20 cellular contexts compared by ENCODE assay signal in genomic region chr21:46205121-46205520, GRCh38. TPM values are rescaled to one million over a fixed set of nuclear protein-coding genes. Genes with fewer than 3 reads are reported as not detected.
A peak's percentile ranks its signal among the peaks of the same experiment; 100 is the strongest.
DNase-seq lines count a peak whose midpoint lies in the region; ATAC-seq, FAIRE-seq and TF ChIP-seq lines count a peak whose summit lies in the region.
"Had no signal": no experiment of that assay in that cellular context is flagged by ENCODE, and none has a peak within 500 bp of the region (broad histone marks: within the 10 kb centered on the region; RNA-seq: fewer than 3 reads in every experiment).

No MANE protein-coding gene starts in this region.

- H3K9ac ChIP-seq in GM12878 (ENCODE audit: control insufficient read depth, insufficient read depth, low read length) = no peak overlapping the region

- SMC1A ChIA-PET in GM12878 (lab: Charles Lee; ENCODE audit: uncharacterized antibody, unreplicated experiment) = no interaction called here

- H2AFZ ChIP-seq in GM12878 (ENCODE audit: control insufficient read depth, low read depth, low read length) = no peak overlapping the region

- H3K4me2 ChIP-seq in GM12878 (ENCODE audit: control insufficient read depth, insufficient read depth) = no peak overlapping the region
- H3K4me2 ChIP-seq: A549 had no signal

- no peaks in the 10 kb centered on the region for H3K27me3 ChIP-seq in right cardiac atrium (ENCODE audit: control insufficient read depth, insufficient read depth)
- no peaks in the 10 kb centered on the region for H3K27me3 ChIP-seq in GM12878 (replicated peaks in 1 of 2; ENCODE audit: control insufficient read depth in 2 of 2, insufficient read depth in 2 of 2, low read length in 1 of 2)
- H3K27me3 ChIP-seq in right lobe of liver = no peaks in the 10 kb centered on the region
- H3K27me3 ChIP-seq in spleen (replicated peaks in 1 of 7) = no peaks in the 10 kb centered on the region
- H3K27me3 ChIP-seq in thyroid gland = no peaks in the 10 kb centered on the region

- no peak for TF ChIP-seq RAD21 in GM12878 (IDR thresholded peaks at IDR 0.05; ENCODE audit: insufficient read depth, low read depth, low read length)

- TSS peak; percentile 51 for BruUV-seq in GM12878 (replicated peaks; lab: Mats Ljungman, UMichigan)

- no peaks in the 10 kb centered on the region for H3K9me3 ChIP-seq in right cardiac atrium (ENCODE audit: control insufficient read depth, low read length)
- H3K9me3 ChIP-seq in GM12878 (replicated peaks; ENCODE audit: control insufficient read depth, insufficient read depth, low read length) = no peaks in the 10 kb centered on the region
- H3K9me3 ChIP-seq in right lobe of liver = no peaks in the 10 kb centered on the region
- no peaks in the 10 kb centered on the region for H3K9me3 ChIP-seq in spleen
- no peaks in the 10 kb centered on the region for H3K9me3 ChIP-seq in thyroid gland
- H3K9me3 ChIP-seq: A549 had no signal

- no peak overlapping the region for H3K27ac ChIP-seq in right cardiac atrium (ENCODE audit: low read length)
- H3K27ac ChIP-seq in GM12878 (ENCODE audit: control insufficient read depth, insufficient read depth) = no peak overlapping the region
- no peak overlapping the region for H3K27ac ChIP-seq in right lobe of liver
- H3K27ac ChIP-seq in spleen = no peak overlapping the region
- no peak overlapping the region for H3K27ac ChIP-seq in thyroid gland
- H3K27ac ChIP-seq: A549, C4-2B had no signal

- FAIRE-seq in GM12878 (lab: Jason Lieb, UNC) = no peak
- FAIRE-seq: A549 had no signal

- TF ChIP-seq POLR2A in GM12878 (IDR thresholded peaks at IDR 0.05; ENCODE audit: low read depth, low read length) (no peak), right lobe of liver (IDR thresholded peaks at IDR 0.05) (no peak), spleen (IDR thresholded peaks at IDR 0.05) (no peak), thyroid gland (IDR thresholded peaks at IDR 0.05) (no peak)

- no peaks in the 10 kb centered on the region for H3K79me2 ChIP-seq in GM12878 (ENCODE audit: control insufficient read depth, insufficient read depth, low read length)

- CTCF ChIA-PET in GM12878 (lab: Yijun Ruan, JAX) = no interaction called here

- TF ChIP-seq CTCF in GM12878 (IDR thresholded peaks at IDR 0.05 in 2 of 3, conservative IDR thresholded peaks at IDR 0.05 in 1 of 3; ENCODE audit: control insufficient read depth in 2 of 3, extremely low read depth in 1 of 3, insufficient read depth in 1 of 3, low read depth in 3 of 3, low read length in 3 of 3) (no peak), right lobe of liver (IDR thresholded peaks at IDR 0.05) (no peak), spleen (IDR thresholded peaks at IDR 0.05 in 8 of 11, conservative IDR thresholded peaks at IDR 0.05 in 3 of 11) (no peak), thyroid gland (IDR thresholded peaks at IDR 0.05) (no peak)

- 91% methylated on average over 16 of the region's 16 CpGs for WGBS in right cardiac atrium
- WGBS in GM12878 (ENCODE audit: insufficient coverage, insufficient replicate concordance, low lambda C conversion rate, missing lambda C conversion rate) = 93% methylated on average over 16 of the region's 16 CpGs
- WGBS in right lobe of liver (ENCODE audit: insufficient coverage, low coverage, low lambda C conversion rate, missing lambda C conversion rate) = 97% methylated on average over 10 of the region's 16 CpGs
- WGBS in spleen, 5 donors = 88 to 92% (median 92%) methylated on average over 16 of the region's 16 CpGs
- 86 to 96% methylated on average over 16 of the region's 16 CpGs for WGBS in thyroid gland, 2 donors

- H3K36me3 ChIP-seq in GM12878 (ENCODE audit: control insufficient read depth in 2 of 2, insufficient read depth in 2 of 2, low read length in 1 of 2) = peaks cover 3 to 7% of the 10 kb centered on the region in 2 experiments; a peak in 3 of 4 replicates
- H3K36me3 ChIP-seq in right lobe of liver = peaks cover 0 to 80% (median 14%) of the 10 kb centered on the region in 4 donors
- H3K36me3 ChIP-seq in spleen = peaks cover 0 to 83% (median 51%) of the 10 kb centered on the region in 6 donors
- peaks cover 9 to 20% of the 10 kb centered on the region in 2 donors for H3K36me3 ChIP-seq in thyroid gland

- in situ Hi-C loops in GM12878 (cut with MboI) = no loop called here

- intact Hi-C loops in Right ventricle myocardium superior (cut with DNase I) (no loop called here), right cardiac atrium (cut with DNase I) (no loop called here), GM12878 (cut with micrococcal nuclease; ENCODE audit: unreplicated experiment) (no loop called here), right lobe of liver (cut with DNase I) (no loop called here), spleen (cut with DNase I; ENCODE audit: low total_unique reads) (no loop called here), thyroid gland (cut with DNase I) (no loop called here)

- no peaks in the 10 kb centered on the region for H4K20me1 ChIP-seq in GM12878 (ENCODE audit: control insufficient read depth, insufficient read depth)

- POLR2A ChIA-PET in GM12878 (lab: Charles Lee) = no interaction called here

- no peaks in the 10 kb centered on the region for H3K4me1 ChIP-seq in right cardiac atrium (ENCODE audit: control insufficient read depth, insufficient read depth, low read length)
- no peaks in the 10 kb centered on the region for H3K4me1 ChIP-seq in GM12878 (ENCODE audit: control insufficient read depth, insufficient read depth, low read length)
- no peaks in the 10 kb centered on the region for H3K4me1 ChIP-seq in right lobe of liver
- no peaks in the 10 kb centered on the region for H3K4me1 ChIP-seq in spleen
- no peaks in the 10 kb centered on the region for H3K4me1 ChIP-seq in thyroid gland
- H3K4me1 ChIP-seq: A549 had no signal

- ATAC-seq in Right ventricle myocardium superior (ENCODE audit: poor library complexity) (no peak), right cardiac atrium (no peak), GM12878 (no peak), right lobe of liver (no peak), GM19328 (IDR thresholded peaks at IDR 0.05; ENCODE audit: unreplicated experiment) (no peak)
- ATAC-seq: A549, Panc1 had no signal

- no peak for TF ChIP-seq EP300 in GM12878 (IDR thresholded peaks at IDR 0.05; ENCODE audit: borderline replicate concordance in 1 of 2, control insufficient read depth in 1 of 2, low read depth in 2 of 2, low read length in 2 of 2)

- peak; percentile 10 for DNase-seq in Right ventricle myocardium superior
- DNase-seq in right cardiac atrium = no peak
- no peak for DNase-seq in GM12878 (ENCODE audit: low read depth, low spot score)
- peak in 2 of 3 donors; percentile 8 to 35 for DNase-seq in right lobe of liver
- peak; percentile 43 for DNase-seq in spleen
- no peak for DNase-seq in thyroid gland
- DNase-seq in NCI-H1105 (lab: John Stamatoyannopoulos, UW) = no peak
- DNase-seq: COR-L47, DMS153, EL, H9, Kasumi-1, NCI-H2029 treated with DMSO at 0.1 percent for 48 hours, NCI-H446 treated with DMSO at 0.1 percent for 48 hours, NCI-H774, SIG-M5 had no signal

- RAD21 ChIA-PET in GM12878 (lab: Charles Lee; ENCODE audit: unreplicated experiment) = no interaction called here

- H3K4me3 ChIP-seq in right cardiac atrium (ENCODE audit: low read length) (no peak overlapping the region), GM12878 (no peak overlapping the region), right lobe of liver (no peak overlapping the region), spleen (no peak overlapping the region), thyroid gland (replicated peaks in 1 of 3) (no peak overlapping the region)
- H3K4me3 ChIP-seq: A549 had no signal

RNA-seq across cellular contexts. Expression of gene SPATC1L, which starts 20.9 kb away (rescaled TPM):
- total RNA-seq in Right ventricle myocardium superior = 6.3 TPM
- total RNA-seq in right cardiac atrium = 10 to 100 TPM in 3 of 4 donors, 1 to 10 TPM in 1; 8.8 to 12.0 (median 11.6) TPM
- 10.3 TPM for polyA plus RNA-seq in right cardiac atrium
- 4.8 and 4.9 TPM in 2 replicates for total RNA-seq in GM12878 (2013; cell fraction: nucleolus; rRNA removed)
- 6.4 and 6.8 TPM in 2 replicates for total RNA-seq in GM12878 (2014; rRNA removed)
- 2.5 and 2.8 TPM in 2 replicates for total RNA-seq in GM12878 (2014; rRNA removed; fragmentation: Illumina TruSeq; extraction: Trizol)
- total RNA-seq in GM12878 (2021) = 9.5 and 11.2 TPM in 2 replicates
- 3.8 TPM for polyA plus RNA-seq in GM12878 (2011; ENCODE audit: low read depth)
- 0.72 and 1.4 TPM in 2 replicates for polyA plus RNA-seq in GM12878 (2011; rRNA removed)
- 4.3 and 4.6 TPM in 2 replicates for polyA plus RNA-seq in GM12878 (2011; cell fraction: cytosol; rRNA removed)
- polyA plus RNA-seq in GM12878 (2011; cell fraction: nucleus; rRNA removed) = 9.9 and 12.8 TPM in 2 replicates
- polyA plus RNA-seq in GM12878 (2012) = 14.3 and 20.3 TPM in 2 replicates
- 0.38 and 2.1 TPM in 2 replicates for polyA plus RNA-seq in GM12878 (2014; fragmentation: Illumina TruSeq; extraction: Trizol)
- not detected for polyA plus RNA-seq in GM12878 (2014; fragmentation: Nextera tagmentation; extraction: Ambion mirVana)
- polyA plus RNA-seq in GM12878 (2014; rRNA removed) = 5.9 and 7.2 TPM in 2 replicates
- polyA plus RNA-seq in GM12878 (2016; fragmentation: Nextera tagmentation; extraction: Ambion mirVana) = 10 to 100 TPM; 13.4 to 16.0 TPM
- 1.0 and 3.0 TPM in 2 replicates for polyA minus RNA-seq in GM12878 (2011; rRNA and poly(A)+ RNA removed)
- polyA minus RNA-seq in GM12878 (2011; cell fraction: cytosol; rRNA and poly(A)+ RNA removed) = 5.0 and 6.5 TPM in 2 replicates
- polyA minus RNA-seq in GM12878 (2011; cell fraction: nucleus; rRNA and poly(A)+ RNA removed) = 1.7 and 2.7 TPM in 2 replicates
- 1 to 10 TPM in 1 of 6 experiments, under 1 TPM in 3, not detected in 2; 0.31 to 1.7 (median 0.51) TPM for total RNA-seq in right lobe of liver
- total RNA-seq in spleen = 10 to 100 TPM in 2 of 7 donors, 1 to 10 TPM in 5; 4.4 to 10.5 (median 7.7) TPM
- 10 to 100 TPM; 10.8 to 13.4 (median 13.1) TPM for polyA plus RNA-seq in spleen
- total RNA-seq in thyroid gland = 1 to 10 TPM; 3.5 to 9.0 (median 5.8) TPM

RNA-seq across cellular contexts. Expression of gene LSS, which starts 23.5 kb away (rescaled TPM):
- total RNA-seq in Right ventricle myocardium superior (57.9 TPM), right cardiac atrium (10 to 100 TPM; 55.0 to 91.9 (median 79.7) TPM), GM12878 (2014; rRNA removed) (61.4 and 65.2 TPM in 2 replicates), GM12878 (2014; rRNA removed; fragmentation: Illumina TruSeq; extraction: Trizol) (19.6 and 20.3 TPM in 2 replicates), GM12878 (2021) (82.4 and 86.4 TPM in 2 replicates), right lobe of liver (100 to 1,000 TPM in 1 of 6 experiments, 10 to 100 TPM in 5; 37.0 to 103 (median 59.6) TPM), spleen (10 to 100 TPM; 18.2 to 31.2 (median 28.8) TPM), thyroid gland (10 to 100 TPM; 31.4 to 57.7 (median 42.0) TPM)
- polyA plus RNA-seq in right cardiac atrium (34.1 TPM), GM12878 (2011; rRNA removed) (26.1 and 51.3 TPM in 2 replicates), GM12878 (2014; fragmentation: Illumina TruSeq; extraction: Trizol) (18.3 and 24.0 TPM in 2 replicates), GM12878 (2014; fragmentation: Nextera tagmentation; extraction: Ambion mirVana) (1 to 10 TPM; 2.9 to 3.7 TPM), GM12878 (2014; rRNA removed) (60.9 and 68.4 TPM in 2 replicates), GM12878 (2016; fragmentation: Nextera tagmentation; extraction: Ambion mirVana) (10 to 100 TPM; 25.5 to 29.4 TPM), spleen (10 to 100 TPM in 1 of 3 donors, 1 to 10 TPM in 2; 6.3 to 17.5 (median 9.8) TPM)
- 310 and 374 TPM in 2 replicates for total RNA-seq in GM12878 (2013; cell fraction: nucleolus; rRNA removed)
- 24.8 TPM for polyA plus RNA-seq in GM12878 (2011; ENCODE audit: low read depth)
- 53.2 and 64.3 TPM in 2 replicates for polyA plus RNA-seq in GM12878 (2011; cell fraction: cytosol; rRNA removed)
- 250 and 378 TPM in 2 replicates for polyA plus RNA-seq in GM12878 (2011; cell fraction: nucleus; rRNA removed)
- 46.0 and 62.0 TPM in 2 replicates for polyA plus RNA-seq in GM12878 (2012)
- 80.4 and 121 TPM in 2 replicates for polyA minus RNA-seq in GM12878 (2011; rRNA and poly(A)+ RNA removed)
- 12.8 and 21.1 TPM in 2 replicates for polyA minus RNA-seq in GM12878 (2011; cell fraction: cytosol; rRNA and poly(A)+ RNA removed)
- polyA minus RNA-seq in GM12878 (2011; cell fraction: nucleus; rRNA and poly(A)+ RNA removed) = 44.5 and 53.5 TPM in 2 replicates

RNA-seq across cellular contexts. Expression of gene FTCD, which starts 49.7 kb away (rescaled TPM):
- total RNA-seq in Right ventricle myocardium superior = 1.9 TPM
- 1 to 10 TPM; 1.6 to 3.5 (median 2.0) TPM for total RNA-seq in right cardiac atrium
- 1.00 TPM for polyA plus RNA-seq in right cardiac atrium
- not detected in 2 replicates for total RNA-seq in GM12878 (2013; cell fraction: nucleolus; rRNA removed)
- total RNA-seq in GM12878 (2014; rRNA removed) = 0.60 TPM in 1 of 2 replicates, not detected in the other
- total RNA-seq in GM12878 (2014; rRNA removed; fragmentation: Illumina TruSeq; extraction: Trizol) = not detected in 2 replicates
- total RNA-seq in GM12878 (2021) = 0.28 TPM in 1 of 2 replicates, not detected in the other
- polyA plus RNA-seq in GM12878 (2011; ENCODE audit: low read depth) = 0.43 TPM
- polyA plus RNA-seq in GM12878 (2011; rRNA removed) = not detected in 2 replicates
- not detected in 2 replicates for polyA plus RNA-seq in GM12878 (2011; cell fraction: cytosol; rRNA removed)
- polyA plus RNA-seq in GM12878 (2011; cell fraction: nucleus; rRNA removed) = not detected in 2 replicates
- polyA plus RNA-seq in GM12878 (2012) = 0.69 and 0.77 TPM in 2 replicates
- polyA plus RNA-seq in GM12878 (2014; fragmentation: Illumina TruSeq; extraction: Trizol) = not detected in 2 replicates
- not detected for polyA plus RNA-seq in GM12878 (2014; fragmentation: Nextera tagmentation; extraction: Ambion mirVana)
- polyA plus RNA-seq in GM12878 (2014; rRNA removed) = 0.27 and 0.33 TPM in 2 replicates
- polyA plus RNA-seq in GM12878 (2016; fragmentation: Nextera tagmentation; extraction: Ambion mirVana) = not detected
- polyA minus RNA-seq in GM12878 (2011; rRNA and poly(A)+ RNA removed) = not detected in 2 replicates
- polyA minus RNA-seq in GM12878 (2011; cell fraction: cytosol; rRNA and poly(A)+ RNA removed) = not detected in 2 replicates
- not detected in 2 replicates for polyA minus RNA-seq in GM12878 (2011; cell fraction: nucleus; rRNA and poly(A)+ RNA removed)
- 100 to 1,000 TPM; 141 to 668 (median 417) TPM for total RNA-seq in right lobe of liver
- total RNA-seq in spleen = 1 to 10 TPM in 1 of 7 donors, under 1 TPM in 1, not detected in 5; 0.81 to 1.7 TPM
- 1 to 10 TPM in 1 of 3 donors, under 1 TPM in 2; 0.35 to 2.8 (median 0.38) TPM for polyA plus RNA-seq in spleen
- 1 to 10 TPM in 1 of 4 donors, under 1 TPM in 2, not detected in 1; 0.78 to 1.2 (median 0.94) TPM for total RNA-seq in thyroid gland
- polyA plus RNA-seq: A549 had no signal

Comparison
In these comparisons a context has a peak if more than half of its experiments do, and no peak if none do; other contexts are left out.
1. DNase-seq: peak in Right ventricle myocardium superior (single experiment), right lobe of liver (2 of 3) and spleen (single experiment); none in right cardiac atrium (0 of 3), GM12878 (single experiment), thyroid gland (0 of 2) and NCI-H1105 (single experiment).
2. RNA of gene FTCD, which starts 49.7 kb away (total RNA-seq): 141 to 668 TPM in right lobe of liver; 1.6 to 3.5 TPM in right cardiac atrium, 1.9 TPM in Right ventricle myocardium superior (single experiment), 0.78 to 1.2 TPM in thyroid gland, 0.81 to 1.7 TPM in spleen and 0.28 to 0.60 TPM in GM12878; every median in the first group is over 10 times any median in the second.